2 cellular contexts compared by ENCODE assay signal in the genomic region with DNA sequence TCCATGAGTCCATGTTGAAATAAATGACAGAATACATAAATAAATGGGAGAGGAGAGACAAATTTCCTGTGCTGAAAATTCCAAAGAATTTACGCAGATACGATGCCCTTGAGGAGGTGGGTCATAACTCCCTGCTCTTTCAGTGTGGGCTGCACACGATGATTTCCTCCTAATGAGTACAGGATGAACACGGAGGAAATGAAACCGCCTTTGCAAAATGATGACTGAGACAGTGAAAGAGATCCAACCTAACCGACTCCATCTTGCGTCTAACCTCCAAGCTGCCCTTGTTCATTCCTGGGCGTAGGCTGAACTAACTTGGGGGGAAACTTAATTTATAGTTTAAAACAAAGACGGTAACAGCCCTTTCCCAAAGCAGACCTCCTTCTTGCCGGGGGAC.
A peak's percentile ranks its signal among the peaks of the same experiment; 100 is the strongest.
TF ChIP-seq lines count a peak whose summit lies in the region.

No MANE protein-coding gene starts in this region.

TF ChIP-seq in GM12891, 5 proteins besides CTCF, POLR2A, EP300 and RAD21:
- TF ChIP-seq SPI1 (IDR thresholded peaks at IDR 0.05; ENCODE audit: low read depth, low read length) = peak; percentile 54; the same call in 1 of the 2 replicates
TF ChIP-seq in GM12891: peak in this region for 1; not testable (repeated sequence) for 4.

TF ChIP-seq in GM12878, 131 proteins besides CTCF, POLR2A, EP300 and RAD21:
- peak; percentile 34; the same call in 1 of the 2 replicates for TF ChIP-seq SPI1 (IDR thresholded peaks at IDR 0.05; ENCODE audit: borderline replicate concordance, insufficient read depth, low read depth, low read length)
